Comparison of ENCODE assay signal across 11 cellular contexts in genomic region chr4:112279882-112280315, GRCh38. TPM values are rescaled to one million over a fixed set of nuclear protein-coding genes. Genes with fewer than 3 reads are reported as not detected.
DNase-seq lines count a peak whose midpoint lies in the region; ATAC-seq and TF ChIP-seq lines count a peak whose summit lies in the region.
"Had no signal": no experiment of that assay in that cellular context is flagged by ENCODE, and none has a peak within 500 bp of the region (broad histone marks: within the 10 kb centered on the region; RNA-seq: fewer than 3 reads in every experiment).

No MANE protein-coding gene starts in this region.

- BruUV-seq in Calu3 (replicated peaks; lab: Mats Ljungman, UMichigan), result no TSS peak

- H3K4me3 ChIP-seq in breast epithelium, result peak overlapping the region in 2 of 3 donors; percentile 26 to 36
- peak overlapping the region in 3 of 4 donors; percentile 2 to 21 (median 15) for H3K4me3 ChIP-seq in upper lobe of left lung

- intact Hi-C loops in Right ventricle myocardium inferior (cut with DNase I) (no loop called here), cardiac septum (cut with DNase I) (no loop called here), breast epithelium (cut with DNase I; ENCODE audit: low total_unique reads) (no loop called here), Calu3 (cut with micrococcal nuclease; ENCODE audit: unreplicated experiment) (no loop called here)

- H3K9me3 Mint-ChIP-seq in Calu3 (ENCODE audit: low read depth, unreplicated experiment), result no peaks in the 10 kb centered on the region

- H3K9me3 ChIP-seq in breast epithelium (no peaks in the 10 kb centered on the region), upper lobe of left lung (no peaks in the 10 kb centered on the region)
- H3K9me3 ChIP-seq: stomach had no signal

- no peaks in the 10 kb centered on the region for H3K27me3 Mint-ChIP-seq in Calu3 (ENCODE audit: unreplicated experiment)

- no peak overlapping the region for H3K4me3 Mint-ChIP-seq in Calu3 (ENCODE audit: low read depth, unreplicated experiment)

- peak; percentile 63 for ATAC-seq in Right ventricle myocardium inferior
- ATAC-seq in HG03095 (IDR thresholded peaks at IDR 0.05; ENCODE audit: unreplicated experiment), result peak; percentile 23
- ATAC-seq in upper lobe of left lung (ENCODE audit: low FRiP score in 2 of 2), result no peak
- no peak for ATAC-seq in SK-N-SH treated with all-trans-retinoic acid at 6 μM for 48 hours

- 64 to 70% methylated on average over 7 of the region's 7 CpGs for WGBS in upper lobe of left lung, 2 donors

- peaks cover 15% of the 10 kb centered on the region for H3K4me1 Mint-ChIP-seq in Calu3 (ENCODE audit: low read depth, unreplicated experiment)

- H3K27me3 ChIP-seq in breast epithelium (no peaks in the 10 kb centered on the region), upper lobe of left lung (no peaks in the 10 kb centered on the region)
- H3K27me3 ChIP-seq: stomach had no signal

- DNase-seq in Right ventricle myocardium inferior (ENCODE audit: missing footprints), result no peak
- DNase-seq in cardiac septum (ENCODE audit: low spot score), result no peak
- DNase-seq in breast epithelium (ENCODE audit: low spot score in 2 of 2), result no peak
- no peak for DNase-seq in upper lobe of left lung
- no peak for DNase-seq in Calu3
- no peak for DNase-seq in NCI-H2227 (lab: John Stamatoyannopoulos, UW; ENCODE audit: unreplicated experiment)
- DNase-seq: anterior cingulate cortex, NCI-H1930, stomach had no signal

- H3K36me3 Mint-ChIP-seq in Calu3 (ENCODE audit: insufficient read depth, unreplicated experiment), result peaks cover 10% of the 10 kb centered on the region

- H3K36me3 ChIP-seq in breast epithelium (no peaks in the 10 kb centered on the region), upper lobe of left lung (peaks cover 0 to 22% (median 2%) of the 10 kb centered on the region in 4 donors)

- TF ChIP-seq CTCF in breast epithelium (IDR thresholded peaks at IDR 0.05), result no peak
- no peak for TF ChIP-seq CTCF in upper lobe of left lung (IDR thresholded peaks at IDR 0.05)
- no peak for TF ChIP-seq CTCF in Calu3 (IDR thresholded peaks at IDR 0.05; ENCODE audit: unreplicated experiment)

- H3K4me1 ChIP-seq in breast epithelium (peaks cover 0 to 10% of the 10 kb centered on the region in 2 donors), upper lobe of left lung (peaks cover 12 to 33% (median 20%) of the 10 kb centered on the region in 4 donors)

- TF ChIP-seq EP300 in upper lobe of left lung (IDR thresholded peaks at IDR 0.05), result no peak

- CTCF ChIA-PET in Calu3 (lab: Charles Lee), result no interaction called here

- H3K27ac Mint-ChIP-seq in Calu3 (ENCODE audit: unreplicated experiment), result no peak overlapping the region

- TF ChIP-seq POLR2A in breast epithelium (IDR thresholded peaks at IDR 0.05) (no peak), upper lobe of left lung (IDR thresholded peaks at IDR 0.05) (no peak)

- H3K27ac ChIP-seq in breast epithelium (peak overlapping the region in 1 of 2 donors; percentile 29), upper lobe of left lung (peak overlapping the region in 1 of 4 donors; percentile 35)

TF ChIP-seq in SK-N-SH treated with all-trans-retinoic acid at 6 μM for 48 hours, 23 proteins besides CTCF, POLR2A, EP300 and RAD21 (continues in another document):
- no peak for TF ChIP-seq CREB5 (CRISPR knock-in tag; IDR thresholded peaks at IDR 0.05; ENCODE audit: low read depth)
- TF ChIP-seq RARB (CRISPR knock-in tag; IDR thresholded peaks at IDR 0.05), result no peak
- no peak for TF ChIP-seq CSRNP3 (CRISPR knock-in tag; IDR thresholded peaks at IDR 0.05)
- TF ChIP-seq OSR1 (CRISPR knock-in tag; IDR thresholded peaks at IDR 0.05), result no peak
- TF ChIP-seq SNAI2 (CRISPR knock-in tag; IDR thresholded peaks at IDR 0.05), result no peak
- no peak for TF ChIP-seq POU6F1 (CRISPR knock-in tag; IDR thresholded peaks at IDR 0.05; ENCODE audit: borderline replicate concordance, low read depth)
- no peak for TF ChIP-seq BACH2 (CRISPR knock-in tag; IDR thresholded peaks at IDR 0.05; ENCODE audit: borderline replicate concordance)
- no peak for TF ChIP-seq TOX (CRISPR knock-in tag; IDR thresholded peaks at IDR 0.05; ENCODE audit: borderline replicate concordance)
- TF ChIP-seq TSHZ2 (CRISPR knock-in tag; IDR thresholded peaks at IDR 0.05), result no peak
- no peak for TF ChIP-seq TCF4 (CRISPR knock-in tag; IDR thresholded peaks at IDR 0.05; ENCODE audit: borderline replicate concordance)

RNA-seq across cellular contexts. Expression of gene TIFA, which starts 5.8 kb away (rescaled TPM):
- total RNA-seq in Right ventricle myocardium inferior (22.9 TPM), cardiac septum (4.0 TPM), breast epithelium (10 to 100 TPM in 2 of 3 donors, 1 to 10 TPM in 1; 2.6 to 27.1 (median 16.7) TPM), upper lobe of left lung (10 to 100 TPM in 1 of 6 donors, 1 to 10 TPM in 5; 1.3 to 14.5 (median 7.6) TPM), Calu3 (2022) (6.6 and 9.7 TPM in 2 replicates)

RNA-seq across cellular contexts. Expression of gene ALPK1, which starts 17.3 kb away (rescaled TPM):
- total RNA-seq in Right ventricle myocardium inferior (5.5 TPM), cardiac septum (4.9 TPM), breast epithelium (10 to 100 TPM; 20.5 to 59.3 (median 53.3) TPM), upper lobe of left lung (10 to 100 TPM; 22.7 to 68.0 (median 35.6) TPM), Calu3 (2022) (17.1 and 17.9 TPM in 2 replicates)

RNA-seq across cellular contexts. Expression of gene AP1AR, which starts 48.3 kb away (rescaled TPM):
- 9.4 TPM for total RNA-seq in Right ventricle myocardium inferior
- 10.7 TPM for total RNA-seq in cardiac septum
- total RNA-seq in breast epithelium, result 10 to 100 TPM; 20.2 to 36.1 (median 23.6) TPM
- 10 to 100 TPM; 21.9 to 25.1 (median 24.1) TPM for total RNA-seq in upper lobe of left lung
- total RNA-seq in Calu3 (2022), result 23.3 and 30.8 TPM in 2 replicates

Comparison
In these comparisons a context has a peak if more than half of its experiments do, and no peak if none do; other contexts are left out.
1. ATAC-seq: peak in Right ventricle myocardium inferior (single experiment) and HG03095 (single experiment); none in upper lobe of left lung (0 of 2) and SK-N-SH treated with all-trans-retinoic acid at 6 μM for 48 hours (single experiment).